ENCODE assay signal across 8 cellular contexts in the genomic region with DNA sequence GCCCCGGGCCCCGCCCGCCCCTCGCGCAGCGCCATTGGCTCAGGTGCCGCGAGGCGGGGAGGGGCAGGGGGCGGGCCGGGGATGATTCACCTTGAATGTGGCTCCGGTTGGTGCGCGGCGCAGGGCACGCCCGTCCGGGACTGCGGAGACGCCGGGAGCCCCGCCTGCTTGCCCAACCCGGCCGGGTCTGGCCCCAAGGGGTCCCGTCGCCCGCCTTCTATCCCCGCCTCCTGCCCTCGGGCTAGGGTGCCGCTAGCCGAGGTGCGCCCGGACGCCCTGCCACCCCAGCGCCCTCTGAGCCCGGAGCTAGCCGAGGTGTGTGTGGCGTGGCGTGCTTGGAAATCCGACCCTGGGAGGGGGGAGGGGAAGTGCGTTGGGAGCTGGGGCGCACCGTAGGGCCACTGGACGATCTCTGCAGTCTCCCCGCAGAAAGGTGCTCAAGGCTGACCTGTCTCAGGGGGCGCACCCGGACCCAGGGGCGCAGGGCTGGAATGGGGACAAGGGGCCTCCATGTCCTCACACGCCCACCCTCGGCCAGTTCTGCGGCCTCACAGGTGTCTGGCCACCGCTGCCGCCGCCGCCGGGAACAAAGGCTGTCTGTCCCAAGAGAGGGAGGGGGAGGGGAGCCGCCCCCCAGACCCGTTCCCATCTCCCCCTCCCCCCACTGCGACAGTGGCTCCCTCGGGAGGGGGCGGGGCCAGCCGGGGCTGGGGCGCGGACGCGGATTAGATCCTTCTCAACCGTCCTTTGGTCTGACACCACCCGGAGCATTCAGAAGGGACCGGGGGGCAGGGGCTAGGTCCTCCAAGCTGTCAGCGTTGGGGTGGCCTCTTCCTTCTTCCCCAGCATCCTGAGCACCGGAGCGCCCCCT.
DNase-seq lines count a peak whose midpoint lies in the region; ATAC-seq and TF ChIP-seq lines count a peak whose summit lies in the region.

No MANE protein-coding gene starts in this region.

- no peaks in the 10 kb centered on the region for H3K36me3 ChIP-seq in liver (ENCODE audit: control insufficient read depth in 4 of 4, insufficient read depth in 3 of 4, low read depth in 1 of 4, low read length in 3 of 4)

- no peak overlapping the region for H3K9ac ChIP-seq in liver (ENCODE audit: low read depth in 1 of 2, low read length in 2 of 2)

- H3K9me3 Mint-ChIP-seq in activated naive CD8-positive, alpha-beta T cell treated with anti-CD3 and anti-CD28 coated beads, Interleukin-2, amount 50 U/mL, for 24 hours = no peaks in the 10 kb centered on the region

- no peak overlapping the region for H3K27ac Mint-ChIP-seq in activated naive CD8-positive, alpha-beta T cell treated with anti-CD3 and anti-CD28 coated beads, Interleukin-2, amount 50 U/mL, for 24 hours

- H3K4me1 Mint-ChIP-seq in activated naive CD8-positive, alpha-beta T cell treated with anti-CD3 and anti-CD28 coated beads, Interleukin-2, amount 50 U/mL, for 24 hours = peaks cover 38% of the 10 kb centered on the region

- no peak for TF ChIP-seq CTCF in liver (IDR thresholded peaks at IDR 0.05; ENCODE audit: low read depth, low read length, missing input control)

- H3K27me3 Mint-ChIP-seq in activated naive CD8-positive, alpha-beta T cell treated with anti-CD3 and anti-CD28 coated beads, Interleukin-2, amount 50 U/mL, for 24 hours = peaks cover 60% of the 10 kb centered on the region

- ATAC-seq in activated naive CD8-positive, alpha-beta T cell treated with anti-CD3 and anti-CD28 coated beads, Interleukin-2, amount 50 U/mL, for 24 hours = peak; percentile 79
- no peak for ATAC-seq in HG03457 (IDR thresholded peaks at IDR 0.05; ENCODE audit: unreplicated experiment)

- peaks cover 6 to 28% (median 14%) of the 10 kb centered on the region in 4 donors for H3K27me3 ChIP-seq in liver (ENCODE audit: control insufficient read depth in 4 of 4, insufficient read depth in 4 of 4, low read length in 3 of 4)

- DNase-seq in NCI-H524 (lab: John Stamatoyannopoulos, UW) (peak; percentile 71 to 85), NCI-H524 treated with DMSO at 0.1 percent for 48 hours (lab: John Stamatoyannopoulos, UW) (no peak), NCI-H1048 (lab: John Stamatoyannopoulos, UW) (peak; percentile 89), T-helper 1 cell (peak; percentile 49 to 63 (median 56))
- DNase-seq in activated naive CD8-positive, alpha-beta T cell treated with anti-CD3 and anti-CD28 coated beads, Interleukin-2, amount 50 U/mL, for 24 hours = peak; percentile 84
- DNase-seq in stimulated activated CD4-positive, alpha-beta T cell treated with anti-CD3 and anti-CD28 coated beads, TNF-alpha, amount 100 ng/mL, for 4 hours (ENCODE audit: low read depth in 3 of 3) = peak; percentile 63 to 77 (median 69)

- H3K4me3 Mint-ChIP-seq in activated naive CD8-positive, alpha-beta T cell treated with anti-CD3 and anti-CD28 coated beads, Interleukin-2, amount 50 U/mL, for 24 hours = peak overlapping the region; percentile 75

- peak overlapping the region in 2 of 3 donors; percentile 33 to 55 for H3K4me3 ChIP-seq in liver (ENCODE audit: low read depth in 1 of 3, low read length in 3 of 3)

- TF ChIP-seq RAD21 in liver (IDR thresholded peaks at IDR 0.05) = no peak

- WGBS in liver = 2% methylated on average over 72 of the region's 72 CpGs

- no peak overlapping the region for H3K27ac ChIP-seq in liver (ENCODE audit: low read depth in 1 of 2, low read length in 2 of 2)

- H3K36me3 Mint-ChIP-seq in activated naive CD8-positive, alpha-beta T cell treated with anti-CD3 and anti-CD28 coated beads, Interleukin-2, amount 50 U/mL, for 24 hours (ENCODE audit: low read depth) = peaks cover 2% of the 10 kb centered on the region

- peaks cover 18 to 51% (median 27%) of the 10 kb centered on the region in 4 donors for H3K4me1 ChIP-seq in liver (ENCODE audit: control insufficient read depth in 4 of 4, insufficient read depth in 4 of 4, low read length in 3 of 4)

- H3K9me3 ChIP-seq in liver (ENCODE audit: control insufficient read depth in 4 of 4, low read length in 3 of 4) = peaks cover 0 to 4% (median 0%) of the 10 kb centered on the region in 4 donors

TF ChIP-seq in liver, 16 proteins besides CTCF, POLR2A, EP300 and RAD21:
- TF ChIP-seq SP1 (IDR thresholded peaks at IDR 0.05) = no peak
- TF ChIP-seq RXRA (IDR thresholded peaks at IDR 0.05) = no peak
- TF ChIP-seq EGR1 (IDR thresholded peaks at IDR 0.05; ENCODE audit: low read depth in 2 of 2) = no peak
- TF ChIP-seq, protein P1, sequence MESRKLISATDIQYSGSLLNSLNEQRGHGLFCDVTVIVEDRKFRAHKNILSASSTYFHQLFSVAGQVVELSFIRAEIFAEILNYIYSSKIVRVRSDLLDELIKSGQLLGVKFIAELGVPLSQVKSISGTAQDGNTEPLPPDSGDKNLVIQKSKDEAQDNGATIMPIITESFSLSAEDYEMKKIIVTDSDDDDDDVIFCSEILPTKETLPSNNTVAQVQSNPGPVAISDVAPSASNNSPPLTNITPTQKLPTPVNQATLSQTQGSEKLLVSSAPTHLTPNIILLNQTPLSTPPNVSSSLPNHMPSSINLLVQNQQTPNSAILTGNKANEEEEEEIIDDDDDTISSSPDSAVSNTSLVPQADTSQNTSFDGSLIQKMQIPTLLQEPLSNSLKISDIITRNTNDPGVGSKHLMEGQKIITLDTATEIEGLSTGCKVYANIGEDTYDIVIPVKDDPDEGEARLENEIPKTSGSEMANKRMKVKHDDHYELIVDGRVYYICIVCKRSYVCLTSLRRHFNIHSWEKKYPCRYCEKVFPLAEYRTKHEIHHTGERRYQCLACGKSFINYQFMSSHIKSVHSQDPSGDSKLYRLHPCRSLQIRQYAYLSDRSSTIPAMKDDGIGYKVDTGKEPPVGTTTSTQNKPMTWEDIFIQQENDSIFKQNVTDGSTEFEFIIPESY (IDR thresholded peaks at IDR 0.05) = no peak
- TF ChIP-seq, protein P2, sequence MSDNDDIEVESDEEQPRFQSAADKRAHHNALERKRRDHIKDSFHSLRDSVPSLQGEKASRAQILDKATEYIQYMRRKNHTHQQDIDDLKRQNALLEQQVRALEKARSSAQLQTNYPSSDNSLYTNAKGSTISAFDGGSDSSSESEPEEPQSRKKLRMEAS (IDR thresholded peaks at IDR 0.05) = no peak
- TF ChIP-seq YY1 (IDR thresholded peaks at IDR 0.05) = no peak
- TF ChIP-seq, protein P3, sequence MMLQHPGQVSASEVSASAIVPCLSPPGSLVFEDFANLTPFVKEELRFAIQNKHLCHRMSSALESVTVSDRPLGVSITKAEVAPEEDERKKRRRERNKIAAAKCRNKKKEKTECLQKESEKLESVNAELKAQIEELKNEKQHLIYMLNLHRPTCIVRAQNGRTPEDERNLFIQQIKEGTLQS (IDR thresholded peaks at IDR 0.05) = no peak
- TF ChIP-seq JUND (IDR thresholded peaks at IDR 0.05) = no peak
